Comparison of ENCODE assay signal across 8 cellular contexts in the genomic region with DNA sequence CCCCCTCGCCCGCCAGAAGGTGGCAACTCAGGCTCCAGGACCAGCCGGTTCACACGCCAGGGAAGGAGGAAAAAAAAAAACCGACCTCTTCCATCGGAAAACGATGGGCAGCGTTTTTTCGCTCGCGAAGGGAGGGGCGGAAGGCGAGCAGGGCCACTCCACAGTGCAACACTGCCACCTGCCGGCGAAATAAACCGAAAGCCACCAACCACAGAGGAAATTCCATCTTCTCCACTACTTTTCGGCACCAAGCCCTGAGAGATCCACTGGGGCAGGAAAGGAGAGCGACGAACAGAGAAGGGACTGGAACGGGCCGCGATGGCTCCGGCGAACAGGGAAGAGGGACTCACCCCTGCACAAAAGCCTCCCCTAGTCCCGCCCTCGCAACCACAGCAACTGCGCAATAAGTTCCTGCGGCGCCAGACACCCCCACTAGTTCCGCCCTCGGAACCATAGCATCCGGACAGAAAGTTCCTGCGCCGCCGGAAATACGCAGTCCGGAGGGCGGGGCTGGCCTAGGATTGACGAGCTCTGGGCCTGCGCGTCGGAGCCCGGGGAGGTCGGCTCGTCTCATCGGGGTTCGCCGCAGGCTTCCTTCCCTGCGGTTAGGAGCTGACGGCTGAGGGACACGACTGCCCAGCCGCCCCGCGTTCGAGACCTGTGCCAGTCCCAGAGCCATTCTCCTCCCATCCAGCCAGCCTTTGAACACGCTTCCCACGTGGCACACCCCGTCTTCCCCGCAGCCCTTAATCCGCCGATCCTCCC. TPM values are rescaled to one million over a fixed set of nuclear protein-coding genes. Genes with fewer than 3 reads are reported as not detected.
DNase-seq lines count a peak whose midpoint lies in the region; ATAC-seq, FAIRE-seq and TF ChIP-seq lines count a peak whose summit lies in the region.

No MANE protein-coding gene starts in this region.

- peak overlapping the region; percentile 94 for H2AFZ ChIP-seq in keratinocyte (ENCODE audit: control insufficient read depth, low read length)

- H3K79me2 ChIP-seq in keratinocyte (ENCODE audit: control insufficient read depth, insufficient read depth, low read length): no peaks in the 10 kb centered on the region

- peak; percentile 91 for DNase-seq in Ammon's horn (ENCODE audit: low spot score)
- DNase-seq in NCI-H345 (lab: John Stamatoyannopoulos, UW): peak; percentile 95
- peak; percentile 70 to 81 (median 78) for DNase-seq in activated CD4-positive, CD25-positive, alpha-beta regulatory T cell (lab: John Stamatoyannopoulos, UW)
- DNase-seq in central memory CD8-positive, alpha-beta T cell (ENCODE audit: low spot score in 2 of 2): peak; percentile 85 to 87
- DNase-seq in keratinocyte (ENCODE audit: low read depth, low spot score): no peak
- peak; percentile 73 to 76 for DNase-seq in stimulated activated CD4-positive, alpha-beta T cell treated with anti-CD3 and anti-CD28 coated beads, Interleukin-15, amount 100 ng/mL, for 1 hour (ENCODE audit: low read depth in 1 of 2, low spot score in 1 of 2)

- H3K4me3 ChIP-seq in keratinocyte (ENCODE audit: control insufficient read depth in 2 of 3, extremely low read depth in 1 of 3, insufficient read depth in 2 of 3, low read depth in 1 of 3, low read length in 3 of 3): peak overlapping the region; percentile 52 to 86 (median 85)

- H4K20me1 ChIP-seq in keratinocyte (ENCODE audit: control insufficient read depth, extremely low read depth, insufficient read depth, low read length): no peaks in the 10 kb centered on the region

- peaks cover 7% of the 10 kb centered on the region for H3K4me1 ChIP-seq in keratinocyte (ENCODE audit: control insufficient read depth, extremely low read depth, insufficient read depth, low read length)

- peak overlapping the region; percentile 85 for H3K9ac ChIP-seq in keratinocyte (ENCODE audit: control insufficient read depth, extremely low read depth, insufficient read depth, low read length)

- H3K4me3 Mint-ChIP-seq in central memory CD8-positive, alpha-beta T cell: peak overlapping the region; percentile 88

- no peak for FAIRE-seq in keratinocyte (lab: Jason Lieb, UNC)

- H3K9me3 ChIP-seq in keratinocyte (ENCODE audit: control insufficient read depth, low read depth, low read length): no peaks in the 10 kb centered on the region

- H3K9me3 Mint-ChIP-seq in central memory CD8-positive, alpha-beta T cell: no peaks in the 10 kb centered on the region

- H3K27me3 Mint-ChIP-seq in central memory CD8-positive, alpha-beta T cell: no peaks in the 10 kb centered on the region

- H3K4me2 ChIP-seq in keratinocyte (ENCODE audit: control insufficient read depth, extremely low read depth, insufficient read depth, low read depth, low read length): peak overlapping the region; percentile 97

- H3K9me1 ChIP-seq in keratinocyte (ENCODE audit: control insufficient read depth, extremely low read depth, insufficient read depth, low read length): no peaks in the 10 kb centered on the region

- peaks cover 15% of the 10 kb centered on the region for H3K4me1 Mint-ChIP-seq in central memory CD8-positive, alpha-beta T cell

- ATAC-seq in GM19035 (IDR thresholded peaks at IDR 0.05; ENCODE audit: unreplicated experiment) (peak; percentile 92), HG03342 (IDR thresholded peaks at IDR 0.05; ENCODE audit: unreplicated experiment) (peak; percentile 91)
- ATAC-seq in central memory CD8-positive, alpha-beta T cell (replicated peaks; ENCODE audit: extremely low read depth, poor library complexity, severe bottlenecking): peak; percentile 94

- peak overlapping the region; percentile 99 for H3K27ac Mint-ChIP-seq in central memory CD8-positive, alpha-beta T cell (ENCODE audit: low read depth)

- no peaks in the 10 kb centered on the region for H3K36me3 ChIP-seq in keratinocyte (ENCODE audit: control insufficient read depth in 2 of 2, extremely low read depth in 1 of 2, insufficient read depth in 2 of 2, low read length in 2 of 2)

- peak overlapping the region; percentile 92 for H3K27ac ChIP-seq in keratinocyte (ENCODE audit: control insufficient read depth, insufficient read depth, low read length)

- TF ChIP-seq CTCF in keratinocyte (optimal IDR thresholded peaks at IDR 0.05 in 1 of 3, IDR thresholded peaks at IDR 0.05 in 1 of 3, conservative IDR thresholded peaks at IDR 0.05 in 1 of 3; ENCODE audit: extremely low read depth in 1 of 3, insufficient read depth in 2 of 3, low read length in 3 of 3): peak; percentile 83 to 88 (median 85)

- H3K27me3 ChIP-seq in keratinocyte (ENCODE audit: control insufficient read depth, extremely low read depth, insufficient read depth, low read length): no peaks in the 10 kb centered on the region

- H3K36me3 Mint-ChIP-seq in central memory CD8-positive, alpha-beta T cell (ENCODE audit: insufficient read depth): peaks cover 19% of the 10 kb centered on the region

- dilution Hi-C loops in keratinocyte (cut with MboI; ENCODE audit: extremely low pct_ligation_motif_present, low sequenced_read_pairs): no loop called here

RNA-seq across cellular contexts. Expression of gene FAM156A, which starts 23.4 kb away (rescaled TPM):
- polyA plus RNA-seq in keratinocyte: 11.2 to 17.2 TPM (median 12.8 TPM) in 3 replicates
- polyA plus RNA-seq in keratinocyte (2011; ENCODE audit: low read depth): 2.7 TPM
- polyA plus RNA-seq in keratinocyte (2011; cell fraction: cytosol; rRNA removed): 4.3 and 4.7 TPM in 2 replicates
- 81.5 and 92.6 TPM in 2 replicates for polyA plus RNA-seq in keratinocyte (2011; cell fraction: nucleus; rRNA removed)
- 7.6 and 11.2 TPM in 2 replicates for polyA plus RNA-seq in keratinocyte (2012; ENCODE audit: low replicate concordance)
- polyA minus RNA-seq in keratinocyte: 3.7 to 6.2 TPM (median 4.2 TPM) in 3 replicates
- 1.9 TPM for polyA minus RNA-seq in keratinocyte (2011; cell fraction: cytosol; rRNA and poly(A)+ RNA removed)
- polyA minus RNA-seq in keratinocyte (2011; cell fraction: nucleus; rRNA and poly(A)+ RNA removed): 4.7 and 9.5 TPM in 2 replicates

RNA-seq across cellular contexts. Expression of gene FAM156B, which starts 37.8 kb away (rescaled TPM):
- polyA plus RNA-seq in keratinocyte: 12.0 to 16.8 TPM (median 12.4 TPM) in 3 replicates
- 3.1 TPM for polyA plus RNA-seq in keratinocyte (2011; ENCODE audit: low read depth)
- polyA plus RNA-seq in keratinocyte (2011; cell fraction: cytosol; rRNA removed): 6.0 and 8.1 TPM in 2 replicates
- polyA plus RNA-seq in keratinocyte (2011; cell fraction: nucleus; rRNA removed): 85.8 and 109 TPM in 2 replicates
- polyA plus RNA-seq in keratinocyte (2012; ENCODE audit: low replicate concordance): 4.5 and 10.3 TPM in 2 replicates
- polyA minus RNA-seq in keratinocyte: 5.1 to 10.6 TPM (median 7.0 TPM) in 3 replicates
- polyA minus RNA-seq in keratinocyte (2011; cell fraction: cytosol; rRNA and poly(A)+ RNA removed): 3.5 TPM
- 5.1 and 9.1 TPM in 2 replicates for polyA minus RNA-seq in keratinocyte (2011; cell fraction: nucleus; rRNA and poly(A)+ RNA removed)
